16 cellular contexts compared by ENCODE assay signal in genomic region chr22:18965526-18966421, GRCh38. TPM values are rescaled to one million over a fixed set of nuclear protein-coding genes. Genes with fewer than 3 reads are reported as not detected.
"Had no signal": no experiment of that assay in that cellular context is flagged by ENCODE, and none has a peak within 500 bp of the region (broad histone marks: within the 10 kb centered on the region; RNA-seq: fewer than 3 reads in every experiment).

No MANE protein-coding gene starts in this region.

- H3K9me3 ChIP-seq: esophagus muscularis mucosa, ovary had no signal

- H2AFZ ChIP-seq: hepatocyte had no signal

- H3K27ac ChIP-seq: esophagus muscularis mucosa, hepatocyte, ovary had no signal

- ATAC-seq: activated CD8-positive, alpha-beta T cell treated with anti-CD3 and anti-CD28 coated beads for 36 hours; activated T-cell treated with anti-CD3 and anti-CD28 coated beads, Interleukin-2, amount 50 U/mL, for 4 hours; left colon; T-cell had no signal

- DNase-seq: activated B cell treated with CpG ODN at 0.5 μM for 24 hours; activated CD4-positive, alpha-beta T cell treated with anti-CD3 and anti-CD28 coated beads, Interleukin-2, amount 10 ng/mL, durations not matched to agents 24 days and 14 days; activated CD8-positive, alpha-beta T cell treated with anti-CD3 and anti-CD28 coated beads for 36 hours; activated T-cell treated with anti-CD3 and anti-CD28 coated beads, Interleukin-2, amount 50 U/mL, for 4 hours; effector CD8-positive, alpha-beta T cell; left colon; mammary epithelial cell; ovary; stimulated activated CD4-positive, alpha-beta T cell treated with anti-CD3 and anti-CD28 coated beads, Interleukin-1b, Interleukin-23, amount 100 ng/mL, for 48 hours; stimulated activated CD8-positive, alpha-beta memory T cell treated with anti-CD3 and anti-CD28 coated beads, Interleukin-4, amount 100 ng/mL, for 48 hours; stimulated activated naive CD4-positive, alpha-beta T cell; T-cell had no signal

- H3K4me3 ChIP-seq: esophagus muscularis mucosa, hepatocyte, ovary had no signal

- H3K36me3 ChIP-seq: esophagus muscularis mucosa, ovary had no signal

- H3K27me3 ChIP-seq: hepatocyte, ovary had no signal

- H3K79me2 ChIP-seq: hepatocyte had no signal

- H3K4me2 ChIP-seq: hepatocyte had no signal

- FAIRE-seq: islet of Langerhans had no signal

RNA-seq across cellular contexts. Expression of gene PRODH, which starts 29.7 kb away (rescaled TPM):
- total RNA-seq: activated B cell treated with CpG ODN at 0.5 μM for 24 hours; activated CD8-positive, alpha-beta T cell treated with anti-CD3 and anti-CD28 coated beads for 36 hours; pulmonary artery endothelial cell had no signal
